Comparison of ENCODE assay signal across 16 cellular contexts in the genomic region with DNA sequence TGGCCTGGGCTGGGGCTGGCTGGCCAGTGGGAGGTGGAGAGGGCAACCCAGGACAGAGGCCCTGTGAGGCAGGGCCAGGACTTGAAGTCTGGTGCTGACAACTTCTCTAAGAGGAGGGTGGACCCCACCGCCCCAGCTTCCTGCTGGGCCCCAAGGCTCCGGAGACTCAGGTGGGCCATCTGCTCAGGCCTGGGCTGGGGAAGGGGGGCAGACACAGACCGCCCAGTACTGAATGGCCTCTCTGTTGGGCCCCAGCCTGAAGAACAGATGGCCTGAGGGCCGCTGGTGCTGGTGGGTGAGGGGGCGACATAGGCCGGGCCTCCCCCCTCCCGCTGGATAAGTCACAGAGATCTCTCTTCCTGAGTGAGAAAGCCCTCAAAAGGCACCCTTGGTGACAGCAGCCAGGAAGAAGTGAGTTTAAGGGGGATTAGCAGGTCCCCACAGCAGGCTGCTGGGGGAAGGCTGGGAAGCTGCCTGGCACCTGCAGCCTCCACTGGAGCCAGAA.
"Had no signal": no experiment of that assay in that cellular context is flagged by ENCODE, and none has a peak within 500 bp of the region (broad histone marks: within the 10 kb centered on the region; RNA-seq: fewer than 3 reads in every experiment).

No MANE protein-coding gene starts in this region.

- H3K4me1 Mint-ChIP-seq: immature natural killer cell had no signal

- H3K36me3 ChIP-seq: adrenal gland, esophagus squamous epithelium, prostate gland had no signal

- H3K36me3 Mint-ChIP-seq: activated naive CD4-positive, alpha-beta T cell treated with anti-CD3 and anti-CD28 coated beads, Interleukin-2, amount 50 U/mL, for 72 hours; immature natural killer cell; type B pancreatic cell had no signal

- H3K9me3 Mint-ChIP-seq: activated naive CD4-positive, alpha-beta T cell treated with anti-CD3 and anti-CD28 coated beads, Interleukin-2, amount 50 U/mL, for 72 hours; effector memory CD8-positive, alpha-beta T cell; immature natural killer cell; stimulated activated naive CD8-positive, alpha-beta T cell treated with anti-CD3 and anti-CD28 coated beads, Interleukin-15, Interleukin-2, amounts not matched to agents 100 ng/mL and 50 ng/mL, for 24 hours; type B pancreatic cell had no signal

- H3K4me1 ChIP-seq: adrenal gland, prostate gland had no signal

- H3K27ac ChIP-seq: adrenal gland, esophagus squamous epithelium, prostate gland had no signal

- H3K4me3 Mint-ChIP-seq: effector memory CD8-positive, alpha-beta T cell; immature natural killer cell; stimulated activated naive CD8-positive, alpha-beta T cell treated with anti-CD3 and anti-CD28 coated beads, Interleukin-15, Interleukin-2, amounts not matched to agents 100 ng/mL and 50 ng/mL, for 24 hours; type B pancreatic cell had no signal

- H3K27ac Mint-ChIP-seq: activated naive CD4-positive, alpha-beta T cell treated with anti-CD3 and anti-CD28 coated beads, Interleukin-2, amount 50 U/mL, for 72 hours; immature natural killer cell; stimulated activated naive CD8-positive, alpha-beta T cell treated with anti-CD3 and anti-CD28 coated beads, Interleukin-15, Interleukin-2, amounts not matched to agents 100 ng/mL and 50 ng/mL, for 24 hours; type B pancreatic cell had no signal

- H3K9me3 ChIP-seq: adrenal gland, esophagus squamous epithelium, prostate gland had no signal

- H3K4me3 ChIP-seq: adrenal gland, esophagus squamous epithelium, prostate gland had no signal

- ATAC-seq: activated naive CD4-positive, alpha-beta T cell treated with anti-CD3 and anti-CD28 coated beads, Interleukin-2, amount 50 U/mL, for 72 hours; effector memory CD8-positive, alpha-beta T cell; left ventricle myocardium superior; right cardiac atrium had no signal

- DNase-seq: activated CD4-positive, alpha-beta T cell treated with anti-CD3 and anti-CD28 coated beads for 1 hour; activated CD4-positive, alpha-beta T cell treated with anti-CD3 and anti-CD28 coated beads, Interleukin-2, amount 50 U/mL, for 4 hours; activated gamma-delta T cell; adrenal gland; dermis blood vessel endothelial cell; effector memory CD8-positive, alpha-beta T cell; esophagus squamous epithelium; immature natural killer cell; kidney glomerular epithelial cell; left ventricle myocardium superior; right cardiac atrium; stimulated activated CD4-positive, alpha-beta T cell treated with anti-CD3 and anti-CD28 coated beads, Interleukin-2, amount 100 ng/mL, for 24 hours had no signal

- H3K27me3 Mint-ChIP-seq: effector memory CD8-positive, alpha-beta T cell; stimulated activated naive CD8-positive, alpha-beta T cell treated with anti-CD3 and anti-CD28 coated beads, Interleukin-15, Interleukin-2, amounts not matched to agents 100 ng/mL and 50 ng/mL, for 24 hours had no signal

- H3K27me3 ChIP-seq: adrenal gland, esophagus squamous epithelium had no signal
